18 cellular contexts compared by ENCODE assay signal in the genomic region with DNA sequence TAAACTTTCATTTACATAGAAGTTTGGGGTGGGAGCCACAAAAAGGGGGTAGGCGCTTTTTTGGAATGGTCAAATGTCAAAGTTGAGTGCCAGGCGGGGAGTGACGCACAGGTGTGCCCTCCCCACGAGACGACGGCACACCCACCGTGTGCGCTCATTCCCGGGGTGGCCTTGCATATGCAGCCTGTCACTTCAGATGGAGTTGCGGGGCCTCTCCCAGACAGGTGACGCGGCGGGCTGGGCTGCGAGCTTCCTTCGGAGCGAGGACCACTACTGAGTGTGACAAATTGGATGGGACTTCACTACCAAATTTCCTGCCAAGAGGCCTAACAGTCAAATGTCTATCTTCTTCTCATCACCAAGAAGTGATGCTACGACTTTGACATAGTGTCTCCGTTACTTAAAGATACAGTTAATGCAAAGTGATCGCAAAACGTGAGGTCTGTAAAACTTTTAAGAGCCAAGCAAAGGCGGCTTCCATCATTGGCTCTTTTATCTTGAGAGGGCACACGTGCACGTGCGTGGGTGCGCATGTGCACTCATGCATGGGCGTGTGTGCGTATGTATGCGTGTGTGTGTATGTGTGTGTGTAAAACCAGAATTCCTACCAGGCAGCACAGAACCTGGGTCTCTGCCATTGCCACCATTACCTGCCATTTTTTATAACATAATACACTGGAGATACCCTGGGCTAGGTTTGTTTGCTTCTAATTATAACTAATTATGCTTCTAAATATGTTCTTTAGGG. TPM values are rescaled to one million over a fixed set of nuclear protein-coding genes. Genes with fewer than 3 reads are reported as not detected.
DNase-seq lines count a peak whose midpoint lies in the region; ATAC-seq and TF ChIP-seq lines count a peak whose summit lies in the region.
"Had no signal": no experiment of that assay in that cellular context is flagged by ENCODE, and none has a peak within 500 bp of the region (broad histone marks: within the 10 kb centered on the region; RNA-seq: fewer than 3 reads in every experiment).

No MANE protein-coding gene starts in this region.

- peak overlapping the region; percentile 89; the same call in 1 of the 2 replicates for H3K27ac ChIP-seq in SK-N-MC
- H3K27ac ChIP-seq: 22Rv1, C4-2B, GM23248 had no signal

- no peak overlapping the region for H3K9ac ChIP-seq in SK-N-MC (ENCODE audit: insufficient read length)
- H3K9ac ChIP-seq: GM23248 had no signal

- peak overlapping the region; percentile 28 to 91 (median 58) for H3K27ac Mint-ChIP-seq in CD14-positive monocyte
- peak overlapping the region; percentile 22 for H3K27ac Mint-ChIP-seq in stimulated activated naive B cell treated with anti-CD40 and anti-IgM and Interleukin-4, amounts not matched to agents 10 μg/mL and 1 μg/mL and 100 μg/mL, for 72 hours
- H3K27ac Mint-ChIP-seq in T-helper 2 cell treated with Interferon-gamma antibody and Interleukin-4, amounts not matched to agents 5 μg/mL and 100 μg/mL, for 36 hours: no peak overlapping the region
- H3K27ac Mint-ChIP-seq: B cell; CD8-positive, alpha-beta T cell had no signal

- TF ChIP-seq CTCF in CD14-positive monocyte (IDR thresholded peaks at IDR 0.05): no peak

- H3K4me3 Mint-ChIP-seq in CD14-positive monocyte: no peak overlapping the region
- no peak overlapping the region for H3K4me3 Mint-ChIP-seq in stimulated activated naive B cell treated with anti-CD40 and anti-IgM and Interleukin-4, amounts not matched to agents 10 μg/mL and 1 μg/mL and 100 μg/mL, for 72 hours
- no peak overlapping the region for H3K4me3 Mint-ChIP-seq in T-helper 2 cell treated with Interferon-gamma antibody and Interleukin-4, amounts not matched to agents 5 μg/mL and 100 μg/mL, for 36 hours
- H3K4me3 Mint-ChIP-seq: B cell; CD8-positive, alpha-beta T cell; H9 had no signal

- H3K9me3 Mint-ChIP-seq in CD14-positive monocyte: peaks cover 0 to 1% (median 0%) of the 10 kb centered on the region in 7 donors
- H3K9me3 Mint-ChIP-seq in stimulated activated naive B cell treated with anti-CD40 and anti-IgM and Interleukin-4, amounts not matched to agents 10 μg/mL and 1 μg/mL and 100 μg/mL, for 72 hours: peaks cover 0 to under 1% of the 10 kb centered on the region in 2 donors
- no peaks in the 10 kb centered on the region for H3K9me3 Mint-ChIP-seq in T-helper 2 cell treated with Interferon-gamma antibody and Interleukin-4, amounts not matched to agents 5 μg/mL and 100 μg/mL, for 36 hours
- H3K9me3 Mint-ChIP-seq: CD8-positive, alpha-beta T cell; H9 had no signal

- H3K4me3 ChIP-seq in SK-N-MC: no peak overlapping the region
- H3K4me3 ChIP-seq: GM23248 had no signal

- H3K36me3 Mint-ChIP-seq in CD14-positive monocyte: peaks cover 8 to 23% of the 10 kb centered on the region in 2 donors
- H3K36me3 Mint-ChIP-seq in stimulated activated naive B cell treated with anti-CD40 and anti-IgM and Interleukin-4, amounts not matched to agents 10 μg/mL and 1 μg/mL and 100 μg/mL, for 72 hours: no peaks in the 10 kb centered on the region
- no peaks in the 10 kb centered on the region for H3K36me3 Mint-ChIP-seq in T-helper 2 cell treated with Interferon-gamma antibody and Interleukin-4, amounts not matched to agents 5 μg/mL and 100 μg/mL, for 36 hours (ENCODE audit: low read depth)
- H3K36me3 Mint-ChIP-seq: CD8-positive, alpha-beta T cell had no signal

- no peaks in the 10 kb centered on the region for H3K27me3 Mint-ChIP-seq in CD14-positive monocyte (ENCODE audit: low read depth in 3 of 3)
- H3K27me3 Mint-ChIP-seq in stimulated activated naive B cell treated with anti-CD40 and anti-IgM and Interleukin-4, amounts not matched to agents 10 μg/mL and 1 μg/mL and 100 μg/mL, for 72 hours: peaks cover 0 to 5% of the 10 kb centered on the region in 2 donors
- H3K27me3 Mint-ChIP-seq in T-helper 2 cell treated with Interferon-gamma antibody and Interleukin-4, amounts not matched to agents 5 μg/mL and 100 μg/mL, for 36 hours (ENCODE audit: low read depth): no peaks in the 10 kb centered on the region
- H3K27me3 Mint-ChIP-seq: B cell had no signal

- H3K4me1 Mint-ChIP-seq in CD14-positive monocyte: peaks cover 59% of the 10 kb centered on the region
- no peaks in the 10 kb centered on the region for H3K4me1 Mint-ChIP-seq in stimulated activated naive B cell treated with anti-CD40 and anti-IgM and Interleukin-4, amounts not matched to agents 10 μg/mL and 1 μg/mL and 100 μg/mL, for 72 hours
- H3K4me1 Mint-ChIP-seq in T-helper 2 cell treated with Interferon-gamma antibody and Interleukin-4, amounts not matched to agents 5 μg/mL and 100 μg/mL, for 36 hours (ENCODE audit: low read depth): no peaks in the 10 kb centered on the region
- H3K4me1 Mint-ChIP-seq: B cell had no signal

- no peak for ATAC-seq in stimulated activated naive B cell treated with anti-CD40 and anti-IgM and Interleukin-4, amounts not matched to agents 10 μg/mL and 1 μg/mL and 100 μg/mL, for 72 hours (replicated peaks)
- ATAC-seq: CD8-positive, alpha-beta T cell had no signal

- H3K36me3 ChIP-seq in SK-N-MC (ENCODE audit: insufficient read depth, low read length): peaks cover 83% of the 10 kb centered on the region

- H3K9me3 ChIP-seq in SK-N-MC (ENCODE audit: low read depth, low read length): no peaks in the 10 kb centered on the region

- intact Hi-C loops in CD14-positive monocyte (cut with micrococcal nuclease): loop anchor here in 1 of 2 donors (5.0 kb wide), 1 partner anchor 46 kb away; no protein-coding TSS in a partner anchor

- DNase-seq in activated effector memory CD4-positive, alpha-beta T cell treated with anti-CD3 and anti-CD28 coated beads, Interleukin-2, amount 50 U/mL, for 16 hours: peak; percentile 34
- no peak for DNase-seq in activated effector memory CD4-positive, alpha-beta T cell treated with Interleukin-2 at 50 U/mL for 16 hours
- DNase-seq in CD14-positive monocyte (ENCODE audit: low spot score) (peak; percentile 17), SK-N-MC (ENCODE audit: low read depth, low spot score) (no peak), T-helper 1 cell (no peak), AG20443 (ENCODE audit: low spot score) (no peak)
- DNase-seq in stimulated activated naive B cell treated with anti-CD40 and anti-IgM and Interleukin-4, amounts not matched to agents 10 μg/mL and 1 μg/mL and 100 μg/mL, for 72 hours: no peak
- DNase-seq in T-helper 2 cell treated with Interferon-gamma antibody and Interleukin-4, amounts not matched to agents 5 μg/mL and 100 μg/mL, for 36 hours (ENCODE audit: low spot score): no peak
- DNase-seq: CD8-positive, alpha-beta T cell; COR-L47; DMS153; DMS79 treated with DMSO at 0.1 percent for 48 hours; EL; GM23248; H9 had no signal

RNA-seq across cellular contexts. Expression of gene TSHZ3, which starts 43.1 kb away (rescaled TPM):
- polyA plus RNA-seq in CD14-positive monocyte: 1 to 10 TPM; 2.3 to 3.3 TPM

Comparison
In these comparisons a context has a peak if more than half of its experiments do, and no peak if none do; other contexts are left out.
1. DNase-seq: peak in activated effector memory CD4-positive, alpha-beta T cell treated with anti-CD3 and anti-CD28 coated beads, Interleukin-2, amount 50 U/mL, for 16 hours (single experiment) and CD14-positive monocyte (single experiment); none in activated effector memory CD4-positive, alpha-beta T cell treated with Interleukin-2 at 50 U/mL for 16 hours (single experiment), SK-N-MC (single experiment), stimulated activated naive B cell treated with anti-CD40 and anti-IgM and Interleukin-4, amounts not matched to agents 10 μg/mL and 1 μg/mL and 100 μg/mL, for 72 hours (single experiment), T-helper 1 cell (0 of 5), T-helper 2 cell treated with Interferon-gamma antibody and Interleukin-4, amounts not matched to agents 5 μg/mL and 100 μg/mL, for 36 hours (single experiment) and AG20443 (single experiment).